Comparison of ENCODE assay signal across 8 cellular contexts in the genomic region with DNA sequence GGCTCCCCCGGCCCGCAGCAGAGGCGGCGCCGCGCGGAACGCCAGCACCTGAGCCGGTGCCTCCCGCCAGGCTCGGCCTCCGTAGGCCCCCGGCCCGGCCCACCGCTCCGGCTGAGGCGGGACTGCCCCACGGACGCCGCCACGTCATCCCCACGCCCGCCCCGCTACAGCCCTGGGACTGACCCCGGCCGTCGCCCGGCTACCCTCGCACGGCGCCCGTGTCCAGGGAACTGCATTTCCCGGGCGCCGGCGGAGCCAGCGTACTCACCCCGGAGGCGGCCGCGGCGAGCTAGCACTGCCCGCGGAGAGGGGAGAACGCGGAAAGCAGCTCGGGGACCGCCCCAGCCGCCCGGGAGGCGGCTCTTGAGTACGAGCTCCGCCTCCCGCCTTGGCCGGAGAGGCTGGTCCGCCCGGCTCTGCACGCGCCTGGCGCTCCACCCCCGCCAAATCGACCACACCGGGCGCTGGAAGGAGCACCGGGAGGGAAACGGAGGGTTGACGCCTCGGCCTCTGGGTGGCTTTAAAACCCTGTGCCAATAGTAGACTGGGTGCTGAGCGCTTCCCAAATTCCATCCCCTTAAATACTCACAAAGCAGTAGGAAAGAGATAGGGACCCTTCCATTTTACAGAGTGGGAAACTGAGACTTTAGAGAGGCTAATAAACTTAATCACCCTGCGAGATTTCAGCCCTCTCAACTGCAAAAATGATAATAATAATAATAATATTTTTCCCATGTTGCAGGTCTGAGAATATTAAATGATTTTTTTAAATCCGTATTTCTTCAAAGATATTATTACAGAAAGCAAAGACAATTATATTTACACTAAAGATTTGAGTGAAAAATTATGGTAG.
DNase-seq lines count a peak whose midpoint lies in the region; ATAC-seq, FAIRE-seq and TF ChIP-seq lines count a peak whose summit lies in the region.

A gene with protein sequence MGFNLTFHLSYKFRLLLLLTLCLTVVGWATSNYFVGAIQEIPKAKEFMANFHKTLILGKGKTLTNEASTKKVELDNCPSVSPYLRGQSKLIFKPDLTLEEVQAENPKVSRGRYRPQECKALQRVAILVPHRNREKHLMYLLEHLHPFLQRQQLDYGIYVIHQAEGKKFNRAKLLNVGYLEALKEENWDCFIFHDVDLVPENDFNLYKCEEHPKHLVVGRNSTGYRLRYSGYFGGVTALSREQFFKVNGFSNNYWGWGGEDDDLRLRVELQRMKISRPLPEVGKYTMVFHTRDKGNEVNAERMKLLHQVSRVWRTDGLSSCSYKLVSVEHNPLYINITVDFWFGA (minus strand): TSS at position 297 of the 853 bp plus-strand sequence. CDS start 10,779 bp downstream, outside the sequence.

- no peak for TF ChIP-seq CTCF in D721Med (IDR thresholded peaks at IDR 0.05; ENCODE audit: insufficient read depth, missing control alignments)
- no peak for TF ChIP-seq CTCF in OCI-LY1 (IDR thresholded peaks at IDR 0.05; ENCODE audit: low read length)

- peak within 1 kb of the TSS; percentile 57 for H3K9ac ChIP-seq in HUES48 (ENCODE audit: low read depth, low read length)
- H3K9ac ChIP-seq in OCI-LY1 (ENCODE audit: low read length), result peak within 1 kb of the TSS; percentile 72

- no peaks in the 10 kb centered on the region for H3K9me3 ChIP-seq in HUES48 (ENCODE audit: control insufficient read depth, insufficient read depth, low read length)
- H3K9me3 ChIP-seq in OCI-LY1 (ENCODE audit: low read length), result no peaks in the 10 kb centered on the region

- H3K27me3 ChIP-seq in HUES48 (ENCODE audit: control insufficient read depth, insufficient read depth, low read length) (no peaks in the 10 kb centered on the region), OCI-LY1 (ENCODE audit: insufficient read depth, low read length) (no peaks in the 10 kb centered on the region)

- peak within 1 kb of the TSS; percentile 68; the same call in 1 of the 2 replicates for H2AFZ ChIP-seq in OCI-LY1 (ENCODE audit: low read length)

- H3K79me2 ChIP-seq in OCI-LY1 (ENCODE audit: insufficient read depth, low read length), result peaks cover 11% of the 10 kb centered on the region

- no peaks in the 10 kb centered on the region for H3F3A ChIP-seq in OCI-LY1 (ENCODE audit: insufficient read depth, low read length)

- FAIRE-seq in D721Med (lab: Jason Lieb, UNC), result no peak

- peak; percentile 22 for DNase-seq in D721Med (ENCODE audit: insufficient read length, low spot score)
- peak; percentile 88 for DNase-seq in activated CD8-positive, alpha-beta memory T cell treated with anti-CD3 and anti-CD28 coated beads, Interleukin-2, amount 50 U/mL, for 48 hours
- peak; percentile 59 for DNase-seq in epidermal melanocyte (ENCODE audit: insufficient read length, low spot score)
- DNase-seq in middle frontal gyrus (ENCODE audit: extremely low spot score, low spot score), result peak; percentile 66
- DNase-seq in stimulated activated CD8-positive, alpha-beta memory T cell treated with anti-CD3 and anti-CD28 coated beads, Interleukin-2, amount 100 ng/mL, for 1 hour (ENCODE audit: low read depth in 2 of 2), result peak; percentile 38 to 46

- no peaks in the 10 kb centered on the region for H3K9me2 ChIP-seq in OCI-LY1 (ENCODE audit: low read depth, low read length)

- H4K20me1 ChIP-seq in OCI-LY1 (ENCODE audit: insufficient read depth, low read length), result no peaks in the 10 kb centered on the region

- H3K36me3 ChIP-seq in HUES48 (ENCODE audit: control insufficient read depth, insufficient read depth, low read length) (peaks cover 14% of the 10 kb centered on the region), OCI-LY1 (ENCODE audit: insufficient read depth, low read length) (peaks cover 4% of the 10 kb centered on the region; the same call in 1 of the 2 replicates)

- H3K27ac ChIP-seq in HUES48 (ENCODE audit: low read depth, low read length), result peak within 1 kb of the TSS; percentile 88
- no peak within 1 kb of the TSS for H3K27ac ChIP-seq in OCI-LY1 (ENCODE audit: low read depth, low read length, poor library complexity, severe bottlenecking)

- peak; percentile 87 for ATAC-seq in GM21423 (IDR thresholded peaks at IDR 0.05; ENCODE audit: unreplicated experiment)

- H3K4me1 ChIP-seq in HUES48 (ENCODE audit: control insufficient read depth, insufficient read depth, low read length) (peaks cover 7% of the 10 kb centered on the region; the same call in 1 of the 2 replicates), OCI-LY1 (ENCODE audit: insufficient read depth, low read length, severe bottlenecking) (peaks cover 19% of the 10 kb centered on the region)

- H3K4me2 ChIP-seq in OCI-LY1 (ENCODE audit: low read length), result peak within 1 kb of the TSS; percentile 86

- H3K4me3 ChIP-seq in HUES48 (ENCODE audit: low read depth, low read length), result peak within 1 kb of the TSS; percentile 71
- H3K4me3 ChIP-seq in OCI-LY1 (ENCODE audit: low read depth, low read length, poor library complexity, severe bottlenecking), result peak within 1 kb of the TSS; percentile 84

Comparison
In these comparisons a context has a peak if more than half of its experiments do, and no peak if none do; other contexts are left out.
1. DNase-seq: peak in every context shown above with its lines; median percentile 88 in activated CD8-positive, alpha-beta memory T cell treated with anti-CD3 and anti-CD28 coated beads, Interleukin-2, amount 50 U/mL, for 48 hours; 66 in middle frontal gyrus; 59 in epidermal melanocyte; 42 in stimulated activated CD8-positive, alpha-beta memory T cell treated with anti-CD3 and anti-CD28 coated beads, Interleukin-2, amount 100 ng/mL, for 1 hour; 22 in D721Med.